Comparison of ENCODE assay signal across 29 cellular contexts in the genomic region with DNA sequence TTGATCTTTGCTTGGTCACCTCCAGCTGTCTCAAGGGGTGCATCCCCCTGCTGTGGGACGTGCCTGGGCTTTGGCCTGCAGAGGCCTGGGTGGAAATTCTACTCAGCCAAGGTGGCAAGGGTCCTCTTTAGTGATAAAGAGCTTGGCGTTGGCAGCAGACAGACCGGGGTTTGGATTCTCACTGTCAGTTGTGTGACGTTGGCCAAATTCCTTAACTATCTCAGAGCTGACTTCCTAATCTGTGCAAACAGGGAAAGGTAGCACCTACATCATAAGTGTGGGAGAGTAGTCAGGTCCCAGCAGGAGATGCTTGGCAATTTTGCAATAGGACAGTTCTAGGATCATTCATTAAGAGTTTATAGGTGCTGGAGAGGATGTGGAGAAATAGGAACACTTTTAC.
"Had no signal": no experiment of that assay in that cellular context is flagged by ENCODE, and none has a peak within 500 bp of the region (broad histone marks: within the 10 kb centered on the region; RNA-seq: fewer than 3 reads in every experiment).

No MANE protein-coding gene starts in this region.

- H3K4me1 Mint-ChIP-seq: activated B cell treated with CpG ODN at 0.5 μM for 24 hours; activated CD4-positive, alpha-beta memory T cell treated with anti-CD3 and anti-CD28 coated beads, Interleukin-2, amount 10 ng/mL, durations not matched to agents 7 days and 5 days; activated CD4-positive, alpha-beta T cell treated with anti-CD3 and anti-CD28 coated beads for 36 hours; activated CD4-positive, alpha-beta T cell treated with anti-CD3 and anti-CD28 coated beads, Interleukin-2, amount 10 ng/mL, durations not matched to agents 7 days and 5 days; activated naive CD4-positive, alpha-beta T cell treated with anti-CD3 and anti-CD28 coated beads, Interleukin-2, amount 10 ng/mL, durations not matched to agents 7 days and 5 days; activated naive CD8-positive, alpha-beta T cell treated with anti-CD3 and anti-CD28 coated beads, Interleukin-2, amount 10 ng/mL, durations not matched to agents 7 days and 5 days; T-helper 17 cell had no signal

- ATAC-seq: activated CD4-positive, alpha-beta T cell treated with anti-CD3 and anti-CD28 coated beads for 36 hours; activated CD4-positive, CD25-positive, alpha-beta regulatory T cell treated with anti-CD3 and anti-CD28 coated beads, Interleukin-2, amount 50 U/mL, for 24 hours; activated naive CD4-positive, alpha-beta T cell treated with anti-CD3 and anti-CD28 coated beads, Interleukin-2, amount 50 U/mL, for 72 hours; activated T-cell treated with anti-CD3 and anti-CD28 coated beads, Interleukin-2, amount 50 U/mL, for 72 hours; esophagus mucosa; T-helper 17 cell had no signal

- H3K36me3 Mint-ChIP-seq: activated naive CD4-positive, alpha-beta T cell treated with anti-CD3 and anti-CD28 coated beads, Interleukin-2, amount 10 ng/mL, durations not matched to agents 7 days and 5 days; activated naive CD4-positive, alpha-beta T cell treated with anti-CD3 and anti-CD28 coated beads, Interleukin-2, amount 50 U/mL, for 72 hours; activated naive CD8-positive, alpha-beta T cell treated with anti-CD3 and anti-CD28 coated beads, Interleukin-2, amount 10 ng/mL, durations not matched to agents 7 days and 5 days had no signal

- H3K27ac ChIP-seq: brain microvascular endothelial cell, colonic mucosa, WERI-Rb-1 had no signal

- H3K27ac Mint-ChIP-seq: activated B cell treated with CpG ODN at 0.5 μM for 24 hours; activated CD4-positive, alpha-beta memory T cell treated with anti-CD3 and anti-CD28 coated beads, Interleukin-2, amount 10 ng/mL, durations not matched to agents 7 days and 5 days; activated CD4-positive, alpha-beta T cell treated with anti-CD3 and anti-CD28 coated beads for 36 hours; activated CD4-positive, alpha-beta T cell treated with anti-CD3 and anti-CD28 coated beads, Interleukin-2, amount 10 ng/mL, durations not matched to agents 7 days and 5 days; activated naive CD4-positive, alpha-beta T cell treated with anti-CD3 and anti-CD28 coated beads, Interleukin-2, amount 10 ng/mL, durations not matched to agents 7 days and 5 days; activated naive CD8-positive, alpha-beta T cell treated with anti-CD3 and anti-CD28 coated beads, Interleukin-2, amount 10 ng/mL, durations not matched to agents 7 days and 5 days; activated T-cell treated with anti-CD3 and anti-CD28 coated beads, Interleukin-2, amount 50 U/mL, for 24 hours; activated T-cell treated with anti-CD3 and anti-CD28 coated beads, Interleukin-2, amount 50 U/mL, for 72 hours; T-helper 17 cell; T-helper 2 cell treated with Interferon-gamma antibody and Interleukin-4, amounts not matched to agents 5 μg/mL and 100 μg/mL, for 36 hours had no signal

- H3K4me3 Mint-ChIP-seq: activated B cell treated with CpG ODN at 0.5 μM for 24 hours; activated CD4-positive, alpha-beta memory T cell treated with anti-CD3 and anti-CD28 coated beads, Interleukin-2, amount 10 ng/mL, durations not matched to agents 7 days and 5 days; activated CD4-positive, alpha-beta T cell treated with anti-CD3 and anti-CD28 coated beads for 36 hours; activated CD4-positive, alpha-beta T cell treated with anti-CD3 and anti-CD28 coated beads, Interleukin-2, amount 10 ng/mL, durations not matched to agents 7 days and 5 days; activated naive CD4-positive, alpha-beta T cell treated with anti-CD3 and anti-CD28 coated beads, Interleukin-2, amount 10 ng/mL, durations not matched to agents 7 days and 5 days; activated naive CD8-positive, alpha-beta T cell treated with anti-CD3 and anti-CD28 coated beads, Interleukin-2, amount 10 ng/mL, durations not matched to agents 7 days and 5 days; activated T-cell treated with anti-CD3 and anti-CD28 coated beads, Interleukin-2, amount 50 U/mL, for 24 hours; activated T-cell treated with anti-CD3 and anti-CD28 coated beads, Interleukin-2, amount 50 U/mL, for 72 hours; T-helper 17 cell; T-helper 2 cell treated with Interferon-gamma antibody and Interleukin-4, amounts not matched to agents 5 μg/mL and 100 μg/mL, for 36 hours had no signal

- H3K4me1 ChIP-seq: colonic mucosa had no signal

- H3K27me3 ChIP-seq: brain microvascular endothelial cell, colonic mucosa had no signal

- H3K9me3 ChIP-seq: colonic mucosa had no signal

- DNase-seq: activated B cell treated with CpG ODN at 0.5 μM for 24 hours; activated CD4-positive, alpha-beta memory T cell treated with anti-CD3 and anti-CD28 coated beads, Interleukin-2, amount 10 ng/mL, durations not matched to agents 7 days and 5 days; activated CD4-positive, alpha-beta T cell treated with anti-CD3 and anti-CD28 coated beads for 36 hours; activated CD4-positive, alpha-beta T cell treated with anti-CD3 and anti-CD28 coated beads, Interleukin-2, amount 10 ng/mL, durations not matched to agents 7 days and 5 days; activated CD4-positive, alpha-beta T cell treated with anti-CD3 and anti-CD28 coated beads, Interleukin-2, amount 50 U/mL, for 4 hours; activated CD8-positive, alpha-beta memory T cell treated with anti-CD3 and anti-CD28 coated beads, Interleukin-2, amount 50 U/mL, for 48 hours; activated gamma-delta T cell; activated naive CD4-positive, alpha-beta T cell; activated naive CD4-positive, alpha-beta T cell treated with anti-CD3 and anti-CD28 coated beads, Interleukin-2, amount 10 ng/mL, durations not matched to agents 7 days and 5 days; activated naive CD8-positive, alpha-beta T cell treated with anti-CD3 and anti-CD28 coated beads, Interleukin-2, amount 10 ng/mL, durations not matched to agents 7 days and 5 days; activated T-cell treated with anti-CD3 and anti-CD28 coated beads for 4 hours; activated T-cell treated with anti-CD3 and anti-CD28 coated beads, Interleukin-2, amount 50 U/mL, for 24 hours; activated T-cell treated with anti-CD3 and anti-CD28 coated beads, Interleukin-2, amount 50 U/mL, for 72 hours; anterior cingulate cortex; brain microvascular endothelial cell; central memory CD4-positive, alpha-beta T cell; cerebellar nuclear complex; colonic mucosa; effector CD8-positive, alpha-beta T cell; foreskin fibroblast; head of caudate nucleus; T-helper 1 cell; T-helper 17 cell; T1000; WERI-Rb-1 had no signal

- H3K36me3 ChIP-seq: brain microvascular endothelial cell, colonic mucosa, WERI-Rb-1 had no signal

- H3K9me3 Mint-ChIP-seq: activated B cell treated with CpG ODN at 0.5 μM for 24 hours; activated CD4-positive, alpha-beta T cell treated with anti-CD3 and anti-CD28 coated beads, Interleukin-2, amount 10 ng/mL, durations not matched to agents 7 days and 5 days; activated naive CD4-positive, alpha-beta T cell treated with anti-CD3 and anti-CD28 coated beads, Interleukin-2, amount 10 ng/mL, durations not matched to agents 7 days and 5 days; activated T-cell treated with anti-CD3 and anti-CD28 coated beads, Interleukin-2, amount 50 U/mL, for 24 hours; T-helper 2 cell treated with Interferon-gamma antibody and Interleukin-4, amounts not matched to agents 5 μg/mL and 100 μg/mL, for 36 hours had no signal

- H3K27me3 Mint-ChIP-seq: activated B cell treated with CpG ODN at 0.5 μM for 24 hours; activated CD4-positive, alpha-beta memory T cell treated with anti-CD3 and anti-CD28 coated beads, Interleukin-2, amount 10 ng/mL, durations not matched to agents 7 days and 5 days; activated CD4-positive, alpha-beta T cell treated with anti-CD3 and anti-CD28 coated beads, Interleukin-2, amount 10 ng/mL, durations not matched to agents 7 days and 5 days had no signal

- H3K4me3 ChIP-seq: colonic mucosa had no signal
